Comparison of ENCODE assay signal across 1 cellular context in the genomic region with DNA sequence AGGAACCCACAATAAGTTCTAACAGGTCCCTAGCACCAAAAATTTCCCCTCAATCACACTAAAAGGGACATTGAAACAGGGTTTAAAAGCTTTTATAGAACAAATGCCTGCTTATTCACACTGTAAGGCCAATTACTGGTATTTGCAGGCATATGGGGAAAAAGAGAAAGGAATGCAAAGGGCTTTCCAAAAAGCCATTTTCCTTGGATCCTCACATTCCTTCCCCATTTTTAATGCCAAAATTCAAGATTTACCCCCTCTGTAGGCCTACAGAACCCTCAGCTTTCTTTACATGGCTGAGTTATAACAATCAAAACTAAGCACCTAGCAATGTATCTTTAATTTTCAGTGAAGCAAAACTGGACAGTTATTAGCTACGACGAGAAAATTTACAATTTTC.
TF ChIP-seq lines count a peak whose summit lies in the region.

No MANE protein-coding gene starts in this region.

TF ChIP-seq in WTC11, 78 proteins besides CTCF, POLR2A, EP300 and RAD21 (continued from another document):
- TF ChIP-seq, protein P1, sequence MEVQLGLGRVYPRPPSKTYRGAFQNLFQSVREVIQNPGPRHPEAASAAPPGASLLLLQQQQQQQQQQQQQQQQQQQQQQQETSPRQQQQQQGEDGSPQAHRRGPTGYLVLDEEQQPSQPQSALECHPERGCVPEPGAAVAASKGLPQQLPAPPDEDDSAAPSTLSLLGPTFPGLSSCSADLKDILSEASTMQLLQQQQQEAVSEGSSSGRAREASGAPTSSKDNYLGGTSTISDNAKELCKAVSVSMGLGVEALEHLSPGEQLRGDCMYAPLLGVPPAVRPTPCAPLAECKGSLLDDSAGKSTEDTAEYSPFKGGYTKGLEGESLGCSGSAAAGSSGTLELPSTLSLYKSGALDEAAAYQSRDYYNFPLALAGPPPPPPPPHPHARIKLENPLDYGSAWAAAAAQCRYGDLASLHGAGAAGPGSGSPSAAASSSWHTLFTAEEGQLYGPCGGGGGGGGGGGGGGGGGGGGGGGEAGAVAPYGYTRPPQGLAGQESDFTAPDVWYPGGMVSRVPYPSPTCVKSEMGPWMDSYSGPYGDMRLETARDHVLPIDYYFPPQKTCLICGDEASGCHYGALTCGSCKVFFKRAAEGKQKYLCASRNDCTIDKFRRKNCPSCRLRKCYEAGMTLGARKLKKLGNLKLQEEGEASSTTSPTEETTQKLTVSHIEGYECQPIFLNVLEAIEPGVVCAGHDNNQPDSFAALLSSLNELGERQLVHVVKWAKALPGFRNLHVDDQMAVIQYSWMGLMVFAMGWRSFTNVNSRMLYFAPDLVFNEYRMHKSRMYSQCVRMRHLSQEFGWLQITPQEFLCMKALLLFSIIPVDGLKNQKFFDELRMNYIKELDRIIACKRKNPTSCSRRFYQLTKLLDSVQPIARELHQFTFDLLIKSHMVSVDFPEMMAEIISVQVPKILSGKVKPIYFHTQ (CRISPR knock-in tag; IDR thresholded peaks at IDR 0.05): no peak
- no peak for TF ChIP-seq HMGA2 (CRISPR knock-in tag; IDR thresholded peaks at IDR 0.05)
- TF ChIP-seq EMX1 (CRISPR knock-in tag; IDR thresholded peaks at IDR 0.05): no peak
- no peak for TF ChIP-seq TEAD4 (CRISPR knock-in tag; IDR thresholded peaks at IDR 0.05)
- no peak for TF ChIP-seq ESRRA (CRISPR knock-in tag; IDR thresholded peaks at IDR 0.05; ENCODE audit: borderline replicate concordance)
- TF ChIP-seq TEAD1 (CRISPR knock-in tag; IDR thresholded peaks at IDR 0.05): no peak
TF ChIP-seq in WTC11: peak in this region for 0.
